In genomic region chr3:123370819-123371218, GRCh38 we compare ENCODE assay signal across 21 cellular contexts.
A peak's percentile ranks its signal among the peaks of the same experiment; 100 is the strongest.
DNase-seq lines count a peak whose midpoint lies in the region; ATAC-seq and TF ChIP-seq lines count a peak whose summit lies in the region.
"Had no signal": no experiment of that assay in that cellular context is flagged by ENCODE, and none has a peak within 500 bp of the region (broad histone marks: within the 10 kb centered on the region; RNA-seq: fewer than 3 reads in every experiment).

No MANE protein-coding gene starts in this region.

- peak; percentile 23 for ATAC-seq in gastroesophageal sphincter
- ATAC-seq in thoracic aorta (ENCODE audit: insufficient number of reproducible peaks, low FRiP score, low read depth): no peak
- ATAC-seq: A549, K562 had no signal

- H3K27me3 ChIP-seq in ascending aorta (no peaks in the 10 kb centered on the region), gastroesophageal sphincter (no peaks in the 10 kb centered on the region), thoracic aorta (replicated peaks; ENCODE audit: insufficient read depth) (no peaks in the 10 kb centered on the region), thyroid gland (no peaks in the 10 kb centered on the region)
- H3K27me3 ChIP-seq: BLaER1 treated with 17β-estradiol and CSF1 and Interleukin-3, amounts not matched to agents 10 nM and 100 nM had no signal

- TF ChIP-seq EP300 in gastroesophageal sphincter (IDR thresholded peaks at IDR 0.05): no peak

- no peaks in the 10 kb centered on the region for H3K36me3 ChIP-seq in ascending aorta
- no peaks in the 10 kb centered on the region for H3K36me3 ChIP-seq in gastroesophageal sphincter
- no peaks in the 10 kb centered on the region for H3K36me3 ChIP-seq in thoracic aorta
- no peaks in the 10 kb centered on the region for H3K36me3 ChIP-seq in thyroid gland
- H3K36me3 ChIP-seq: BLaER1 treated with 17β-estradiol and CSF1 and Interleukin-3, amounts not matched to agents 10 nM and 100 nM had no signal

- TF ChIP-seq POLR2A in gastroesophageal sphincter (IDR thresholded peaks at IDR 0.05): no peak
- no peak for TF ChIP-seq POLR2A in thyroid gland (IDR thresholded peaks at IDR 0.05)

- intact Hi-C loops in ascending aorta (cut with DNase I): loop anchor here (5.0 kb wide), 1 partner anchor 41 kb away; no protein-coding TSS in a partner anchor
- intact Hi-C loops in posterior vena cava (cut with DNase I): no loop called here
- intact Hi-C loops in thyroid gland (cut with DNase I): no loop called here

- TF ChIP-seq CTCF in ascending aorta (IDR thresholded peaks at IDR 0.05) (no peak), gastroesophageal sphincter (IDR thresholded peaks at IDR 0.05) (no peak), thoracic aorta (IDR thresholded peaks at IDR 0.05) (no peak), thyroid gland (IDR thresholded peaks at IDR 0.05) (no peak)

- H3K9me3 ChIP-seq in ascending aorta (no peaks in the 10 kb centered on the region), gastroesophageal sphincter (no peaks in the 10 kb centered on the region), thoracic aorta (no peaks in the 10 kb centered on the region), thyroid gland (no peaks in the 10 kb centered on the region)
- H3K9me3 ChIP-seq: SK-N-SH had no signal

- no peak overlapping the region for H3K4me3 ChIP-seq in ascending aorta
- H3K4me3 ChIP-seq in gastroesophageal sphincter: no peak overlapping the region
- no peak overlapping the region for H3K4me3 ChIP-seq in thoracic aorta
- H3K4me3 ChIP-seq in thyroid gland (replicated peaks in 1 of 3): no peak overlapping the region
- H3K4me3 ChIP-seq: A549; BLaER1 treated with 17β-estradiol and CSF1 and Interleukin-3, amounts not matched to agents 10 nM and 100 nM; K562 had no signal

- peak overlapping the region; percentile 43 to 80 for H3K27ac ChIP-seq in ascending aorta
- peak overlapping the region; percentile 71 to 93 (median 92) for H3K27ac ChIP-seq in gastroesophageal sphincter
- H3K27ac ChIP-seq in thoracic aorta: peak overlapping the region; percentile 28 to 35
- H3K27ac ChIP-seq in thyroid gland: no peak overlapping the region
- H3K27ac ChIP-seq: A549; BLaER1 treated with 17β-estradiol and CSF1 and Interleukin-3, amounts not matched to agents 10 nM and 100 nM; RWPE1 had no signal

- DNase-seq in ascending aorta (ENCODE audit: low spot score in 2 of 2): no peak
- DNase-seq in posterior vena cava (ENCODE audit: low spot score): peak; percentile 40
- DNase-seq in thoracic aorta (ENCODE audit: low spot score): no peak
- no peak for DNase-seq in DMS 273 treated with DMSO at 0.1 percent for 48 hours (lab: John Stamatoyannopoulos, UW)
- DNase-seq in mesenteric fat pad (ENCODE audit: low spot score): no peak
- no peak for DNase-seq in thyroid gland
- DNase-seq: AML-193; CD4-positive, alpha-beta T cell; Kasumi-1; NCI-H1092 treated with DMSO at 0.1 percent for 48 hours; NCI-H146; NCI-H1930; NCI-H510A; NCI-H69; SIG-M5; SK-N-SH had no signal

- H3K4me1 ChIP-seq in ascending aorta (peaks cover 16 to 78% of the 10 kb centered on the region in 2 donors), gastroesophageal sphincter (peaks cover 24 to 100% (median 41%) of the 10 kb centered on the region in 3 donors), thoracic aorta (ENCODE audit: control insufficient read depth in 1 of 2, low read depth in 2 of 2) (peaks cover 30 to 93% of the 10 kb centered on the region in 2 donors), thyroid gland (no peaks in the 10 kb centered on the region)
- H3K4me1 ChIP-seq: A549 had no signal

- WGBS in gastroesophageal sphincter (ENCODE audit: low coverage in 1 of 2), 2 donors: 24 to 43% methylated on average over 5 of the region's 7 CpGs
- WGBS in thyroid gland, 2 donors: 68 to 71% methylated on average over 7 of the region's 7 CpGs

Comparison
In these comparisons a context has a peak if more than half of its experiments do, and no peak if none do; other contexts are left out.
1. H3K27ac ChIP-seq: peak in ascending aorta (2 of 2), gastroesophageal sphincter (4 of 4) and thoracic aorta (2 of 2); none in thyroid gland (0 of 3).